Comparison of ENCODE assay signal across 9 cellular contexts in the genomic region with DNA sequence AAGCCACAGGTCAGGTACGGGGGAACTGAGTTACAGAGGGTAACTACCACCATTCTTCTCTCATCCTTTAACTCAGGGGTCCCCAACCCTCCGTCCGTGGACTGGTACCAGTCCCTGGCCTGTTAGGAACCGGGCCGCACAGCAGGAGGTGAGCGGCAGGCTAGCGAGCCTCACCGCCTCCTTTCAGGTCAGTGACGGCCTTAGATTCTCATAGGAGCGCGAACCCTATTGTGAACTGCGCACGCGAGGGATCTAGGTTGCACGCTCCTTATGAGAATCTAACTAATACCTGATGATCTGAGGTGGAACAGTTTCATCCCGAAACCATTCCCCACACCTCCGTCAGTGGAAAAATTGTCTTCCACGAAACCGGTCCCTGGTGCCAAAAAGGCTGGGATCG. TPM values are rescaled to one million over a fixed set of nuclear protein-coding genes. Genes with fewer than 3 reads are reported as not detected.
DNase-seq lines count a peak whose midpoint lies in the region; ATAC-seq and TF ChIP-seq lines count a peak whose summit lies in the region.
"Not testable (repeated sequence)": the region's sequence is repeated elsewhere in the genome, so short reads cannot be mapped to it uniquely, and the experiment has no call there.
"Had no signal": no experiment of that assay in that cellular context is flagged by ENCODE, and none has a peak within 500 bp of the region (broad histone marks: within the 10 kb centered on the region; RNA-seq: fewer than 3 reads in every experiment).

No MANE protein-coding gene starts in this region.

- not testable (repeated sequence) for BruUV-seq in Panc1 (replicated peaks; lab: Mats Ljungman, UMichigan)

- H3K27me3 ChIP-seq in GM23248 (replicated peaks; ENCODE audit: insufficient read depth); Panc1 (ENCODE audit: control insufficient read depth, insufficient read depth, low read length); effector memory CD4-positive, alpha-beta T cell (replicated peaks; ENCODE audit: control insufficient read depth, insufficient read depth, low read length, poor library complexity, severe bottlenecking); hepatocyte: not testable (repeated sequence)

- intact Hi-C loops in Panc1 (cut with micrococcal nuclease; ENCODE audit: unreplicated experiment): not testable (repeated sequence)
- intact Hi-C loops in activated naive CD4-positive, alpha-beta T cell treated with anti-CD3 and anti-CD28 coated beads for 36 hours (cut with micrococcal nuclease): loop anchor here (2.0 to 5.0 kb wide), 2 partner anchors 56 to 135 kb away; no protein-coding TSS in a partner anchor

- not testable (repeated sequence) for TF ChIP-seq CTCF in Panc1 (IDR thresholded peaks at IDR 0.05); hepatocyte (IDR thresholded peaks at IDR 0.05; ENCODE audit: poor library complexity)

- H3K4me1 ChIP-seq in GM23248 (ENCODE audit: insufficient read depth) (peaks cover 14% of the 10 kb centered on the region), hepatocyte (ENCODE audit: insufficient read depth) (peaks cover 14% of the 10 kb centered on the region)
- H3K4me1 ChIP-seq in Panc1 (ENCODE audit: control insufficient read depth, insufficient read depth, low read length): not testable (repeated sequence)
- H3K4me1 ChIP-seq in effector memory CD4-positive, alpha-beta T cell (ENCODE audit: control insufficient read depth, insufficient read depth, low read length, poor library complexity, severe bottlenecking): peaks cover 13% of the 10 kb centered on the region

- peak overlapping the region; percentile 87 for H3K27ac ChIP-seq in GM23248
- H3K27ac ChIP-seq in Panc1 (ENCODE audit: low read length); effector memory CD4-positive, alpha-beta T cell (ENCODE audit: insufficient read depth, low read length, poor library complexity, severe bottlenecking); hepatocyte: not testable (repeated sequence)
- peak overlapping the region in 3 of 21 experiments; percentile 18 to 90 (median 41) for H3K27ac ChIP-seq in skin epidermis

- H3K4me2 ChIP-seq in GM23248 (ENCODE audit: unreplicated experiment): peak overlapping the region; percentile 98
- peak overlapping the region; percentile 93 for H3K4me2 ChIP-seq in hepatocyte

- peak overlapping the region; percentile 90 for H3K9ac ChIP-seq in GM23248

- H3K4me1 Mint-ChIP-seq in activated naive CD4-positive, alpha-beta T cell treated with anti-CD3 and anti-CD28 coated beads for 36 hours (ENCODE audit: low read depth): peaks cover 26% of the 10 kb centered on the region
- peaks cover 23 to 42% (median 39%) of the 10 kb centered on the region in 3 donors for H3K4me1 Mint-ChIP-seq in naive B cell

- not testable (repeated sequence) for H3K36me3 ChIP-seq in GM23248 (ENCODE audit: low read depth); Panc1 (ENCODE audit: control insufficient read depth, insufficient read depth, low read length); hepatocyte (replicated peaks; ENCODE audit: insufficient read depth, low read depth)
- peaks cover 10% of the 10 kb centered on the region for H3K36me3 ChIP-seq in effector memory CD4-positive, alpha-beta T cell (ENCODE audit: control insufficient read depth, insufficient read depth, low read length)

- CTCF ChIA-PET in Panc1 (lab: Charles Lee): not testable (repeated sequence)
- CTCF ChIA-PET in activated naive CD4-positive, alpha-beta T cell treated with anti-CD3 and anti-CD28 coated beads for 36 hours (lab: Charles Lee): interaction anchor here (1.3 kb wide), 1 partner anchor 89 kb away, joined by 4 read pairs; no protein-coding TSS in a partner anchor

- in situ Hi-C loops in GM23248 (cut with MboI); Panc1 (cut with HindIII; ENCODE audit: low pct_unique_long_range_greater_than_20kb, low sequenced_read_pairs): not testable (repeated sequence)

- not testable (repeated sequence) for H3K9me3 Mint-ChIP-seq in activated naive CD4-positive, alpha-beta T cell treated with anti-CD3 and anti-CD28 coated beads for 36 hours; naive B cell

- not testable (repeated sequence) for H3F3A ChIP-seq in GM23248 (ENCODE audit: insufficient read depth)

- H3K4me3 ChIP-seq in GM23248 (peak overlapping the region; percentile 93), Panc1 (ENCODE audit: low read depth in 2 of 2, low read length in 2 of 2) (peak overlapping the region; percentile 83 to 93), hepatocyte (peak overlapping the region; percentile 37), skin epidermis (peak overlapping the region; percentile 79 to 97 (median 90))
- peak overlapping the region; percentile 91 for H3K4me3 ChIP-seq in effector memory CD4-positive, alpha-beta T cell (ENCODE audit: insufficient read depth, low read depth, low read length, poor library complexity, severe bottlenecking)

- peak; percentile 15; the same call in 1 of the 2 replicates for ATAC-seq in Panc1
- not testable (repeated sequence) for ATAC-seq in naive B cell (ENCODE audit: low read depth in 2 of 2)

- H3K9me3 ChIP-seq in GM23248 (ENCODE audit: low read depth); Panc1 (ENCODE audit: control insufficient read depth, insufficient read depth, low read depth, low read length); effector memory CD4-positive, alpha-beta T cell (ENCODE audit: control insufficient read depth, low read length); hepatocyte (ENCODE audit: low read depth): not testable (repeated sequence)

- H3K27me3 Mint-ChIP-seq in activated naive CD4-positive, alpha-beta T cell treated with anti-CD3 and anti-CD28 coated beads for 36 hours (ENCODE audit: low read depth): not testable (repeated sequence)
- H3K27me3 Mint-ChIP-seq in naive B cell: peaks cover 4 to 12% (median 11%) of the 10 kb centered on the region in 3 donors

- H3K79me2 ChIP-seq in GM23248 (ENCODE audit: insufficient read depth) (peaks cover 27% of the 10 kb centered on the region), hepatocyte (peaks cover 30% of the 10 kb centered on the region)

- H3K27ac Mint-ChIP-seq in activated naive CD4-positive, alpha-beta T cell treated with anti-CD3 and anti-CD28 coated beads for 36 hours: not testable (repeated sequence)
- peak overlapping the region in 4 of 6 donors; percentile 16 to 99 (median 66) for H3K27ac Mint-ChIP-seq in naive B cell

- not testable (repeated sequence) for H3K9me2 ChIP-seq in GM23248 (ENCODE audit: insufficient read depth); hepatocyte (replicated peaks; ENCODE audit: insufficient read depth)

- peak overlapping the region; percentile 98 for H3K4me3 Mint-ChIP-seq in activated naive CD4-positive, alpha-beta T cell treated with anti-CD3 and anti-CD28 coated beads for 36 hours
- H3K4me3 Mint-ChIP-seq in naive B cell: peak overlapping the region; percentile 89 to 100 (median 100)

- POLR2A ChIA-PET in Panc1 (lab: Charles Lee): not testable (repeated sequence)

- not testable (repeated sequence) for H3K36me3 Mint-ChIP-seq in activated naive CD4-positive, alpha-beta T cell treated with anti-CD3 and anti-CD28 coated beads for 36 hours (ENCODE audit: low read depth)
- H3K36me3 Mint-ChIP-seq in naive B cell: peaks cover 10 to 17% of the 10 kb centered on the region in 2 donors

- H2AFZ ChIP-seq in GM23248 (peak overlapping the region; percentile 91), hepatocyte (peak overlapping the region; percentile 72)

- 14 to 15% methylated on average over 20 of the region's 20 CpGs for WGBS in GM23248 (ENCODE audit: low coverage in 1 of 2, low lambda C conversion rate in 2 of 2, missing lambda C conversion rate in 2 of 2), 2 experiments
- WGBS in hepatocyte (ENCODE audit: low lambda C conversion rate, missing lambda C conversion rate): 33% methylated on average over 20 of the region's 20 CpGs

- DNase-seq in GM23248; Panc1 (ENCODE audit: low read depth, low spot score); activated naive CD4-positive, alpha-beta T cell treated with anti-CD3 and anti-CD28 coated beads for 36 hours; effector memory CD4-positive, alpha-beta T cell; hepatocyte (ENCODE audit: low spot score); naive B cell: not testable (repeated sequence)

- not testable (repeated sequence) for H4K20me1 ChIP-seq in GM23248 (ENCODE audit: insufficient read depth); hepatocyte (ENCODE audit: insufficient read depth, poor library complexity, severe bottlenecking)

RNA-seq across cellular contexts. Expression of a gene that starts 0.8 kb away (rescaled TPM):
- total RNA-seq in GM23248 (2014; rRNA removed; shearing (Covaris generic)): 0.22 TPM in 1 of 2 replicates, not detected in the other
- polyA plus RNA-seq in GM23248 (2016; fragmentation: Nextera tagmentation; extraction: Ambion mirVana) (0.82 and 1.1 TPM in 2 replicates), hepatocyte (0.29 TPM in 1 of 2 replicates, not detected in the other), naive B cell (ENCODE audit: low read depth in 6 of 6) (not detected)
- total RNA-seq in Panc1 (2021; ENCODE audit: unreplicated experiment) (0.49 TPM), hepatocyte (0.30 TPM in 1 of 2 replicates, not detected in the other)
- polyA plus RNA-seq in Panc1 (2012; ENCODE audit: insufficient read length): 2.5 TPM
- not detected for total RNA-seq in activated naive CD4-positive, alpha-beta T cell treated with anti-CD3 and anti-CD28 coated beads for 36 hours
- total RNA-seq: dermis blood vessel endothelial cell had no signal

RNA-seq across cellular contexts. Expression of a gene that starts 0.9 kb away (rescaled TPM):
- total RNA-seq in GM23248 (2014; rRNA removed; shearing (Covaris generic)): 15.6 and 71.4 TPM in 2 replicates
- polyA plus RNA-seq in GM23248 (2016; fragmentation: Nextera tagmentation; extraction: Ambion mirVana) (146 and 148 TPM in 2 replicates), hepatocyte (119 and 129 TPM in 2 replicates), naive B cell (ENCODE audit: low read depth in 6 of 6) (100 to 1,000 TPM; 113 to 131 (median 123) TPM)
- total RNA-seq in Panc1 (2021; ENCODE audit: unreplicated experiment) (89.7 TPM), hepatocyte (59.4 and 74.3 TPM in 2 replicates)
- 141 TPM for polyA plus RNA-seq in Panc1 (2012; ENCODE audit: insufficient read length)
- total RNA-seq in activated naive CD4-positive, alpha-beta T cell treated with anti-CD3 and anti-CD28 coated beads for 36 hours: 10 to 100 TPM; 70.1 to 70.6 TPM

RNA-seq across cellular contexts. Expression of a gene that starts 31.7 kb away (rescaled TPM):
- total RNA-seq in GM23248 (2014; rRNA removed; shearing (Covaris generic)): not detected in 2 replicates
- polyA plus RNA-seq in GM23248 (2016; fragmentation: Nextera tagmentation; extraction: Ambion mirVana) (not detected in 2 replicates), hepatocyte (not detected in 2 replicates), naive B cell (ENCODE audit: low read depth in 6 of 6) (not detected)
- total RNA-seq in Panc1 (2021; ENCODE audit: unreplicated experiment) (not detected), hepatocyte (not detected in 2 replicates)
- not detected for polyA plus RNA-seq in Panc1 (2012; ENCODE audit: insufficient read length)
- total RNA-seq in activated naive CD4-positive, alpha-beta T cell treated with anti-CD3 and anti-CD28 coated beads for 36 hours: not detected
- total RNA-seq: Daoy, dermis blood vessel endothelial cell had no signal

RNA-seq across cellular contexts. Expression of a gene that starts 46.5 kb away (rescaled TPM):
- total RNA-seq in GM23248 (2014; rRNA removed; shearing (Covaris generic)): 41.4 and 46.0 TPM in 2 replicates
- polyA plus RNA-seq in GM23248 (2016; fragmentation: Nextera tagmentation; extraction: Ambion mirVana) (7.5 and 8.0 TPM in 2 replicates), hepatocyte (11.7 and 15.0 TPM in 2 replicates), naive B cell (ENCODE audit: low read depth in 6 of 6) (1 to 10 TPM; 2.6 to 8.0 (median 3.1) TPM)
- total RNA-seq in Panc1 (2021; ENCODE audit: unreplicated experiment) (34.5 TPM), hepatocyte (20.3 and 26.1 TPM in 2 replicates)
- polyA plus RNA-seq in Panc1 (2012; ENCODE audit: insufficient read length): 40.3 TPM
- 10 to 100 TPM; 12.0 to 12.9 TPM for total RNA-seq in activated naive CD4-positive, alpha-beta T cell treated with anti-CD3 and anti-CD28 coated beads for 36 hours

Comparison
In these comparisons a context has a peak if more than half of its experiments do, and no peak if none do; other contexts are left out.
1. H3K4me3 ChIP-seq: peak in every context shown above with its lines; median percentile 93 in GM23248; 91 in effector memory CD4-positive, alpha-beta T cell; 90 in skin epidermis; 88 in Panc1; 37 in hepatocyte.